Comparison of ENCODE assay signal across 13 cellular contexts in the genomic region with DNA sequence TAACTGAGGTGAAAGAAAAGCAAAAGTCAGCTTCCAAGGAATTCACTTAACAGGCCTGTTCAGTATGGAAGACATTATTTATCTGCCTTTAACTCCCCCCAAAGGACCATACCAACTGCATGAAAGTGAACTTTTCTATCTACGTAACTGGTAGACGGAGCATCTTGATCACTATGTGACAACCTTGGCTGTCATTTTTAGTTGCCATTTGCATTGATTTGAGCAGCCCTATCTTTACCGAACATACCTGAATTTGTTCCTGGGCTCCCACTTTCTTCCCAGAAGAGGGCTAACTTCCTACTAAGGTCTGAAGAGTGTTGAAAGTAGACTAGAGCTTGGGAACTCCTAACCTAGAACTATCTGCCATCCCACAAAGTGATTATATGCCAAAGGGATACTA.
"Had no signal": no experiment of that assay in that cellular context is flagged by ENCODE, and none has a peak within 500 bp of the region (broad histone marks: within the 10 kb centered on the region; RNA-seq: fewer than 3 reads in every experiment).

No MANE protein-coding gene starts in this region.

- H3K27me3 Mint-ChIP-seq: stimulated activated naive CD8-positive, alpha-beta T cell treated with anti-CD3 and anti-CD28 coated beads, Interleukin-15, Interleukin-2, amounts not matched to agents 100 ng/mL and 50 ng/mL, for 24 hours had no signal

- H3K27ac Mint-ChIP-seq: mesothelial cell of epicardium; neural progenitor cell; stimulated activated naive CD8-positive, alpha-beta T cell treated with anti-CD3 and anti-CD28 coated beads, Interleukin-15, Interleukin-2, amounts not matched to agents 100 ng/mL and 50 ng/mL, for 24 hours had no signal

- H3K9me3 Mint-ChIP-seq: mesothelial cell of epicardium; neural progenitor cell; stimulated activated naive CD8-positive, alpha-beta T cell treated with anti-CD3 and anti-CD28 coated beads, Interleukin-15, Interleukin-2, amounts not matched to agents 100 ng/mL and 50 ng/mL, for 24 hours had no signal

- DNase-seq: activated CD4-positive, alpha-beta T cell treated with anti-CD3 and anti-CD28 coated beads, Interleukin-2, amount 50 U/mL, for 1 hour; activated naive CD4-positive, alpha-beta T cell; adrenal gland; foreskin keratinocyte; left cardiac atrium; lower lobe of right lung; pancreas; stimulated activated CD4-positive, alpha-beta T cell treated with anti-CD3 and anti-CD28 coated beads, Interleukin-4, amount 100 ng/mL, for 1 hour; stimulated activated CD8-positive, alpha-beta memory T cell treated with anti-CD3 and anti-CD28 coated beads, Interleukin-4, amount 100 ng/mL, for 48 hours; upper lobe of left lung had no signal

- H3K4me1 Mint-ChIP-seq: mesothelial cell of epicardium, neural progenitor cell had no signal

- H3K4me3 Mint-ChIP-seq: mesothelial cell of epicardium; neural progenitor cell; stimulated activated naive CD8-positive, alpha-beta T cell treated with anti-CD3 and anti-CD28 coated beads, Interleukin-15, Interleukin-2, amounts not matched to agents 100 ng/mL and 50 ng/mL, for 24 hours had no signal

- ATAC-seq: foreskin keratinocyte, left cardiac atrium, lower lobe of right lung, pancreas had no signal
